Comparison of ENCODE assay signal across 13 cellular contexts in the genomic region with DNA sequence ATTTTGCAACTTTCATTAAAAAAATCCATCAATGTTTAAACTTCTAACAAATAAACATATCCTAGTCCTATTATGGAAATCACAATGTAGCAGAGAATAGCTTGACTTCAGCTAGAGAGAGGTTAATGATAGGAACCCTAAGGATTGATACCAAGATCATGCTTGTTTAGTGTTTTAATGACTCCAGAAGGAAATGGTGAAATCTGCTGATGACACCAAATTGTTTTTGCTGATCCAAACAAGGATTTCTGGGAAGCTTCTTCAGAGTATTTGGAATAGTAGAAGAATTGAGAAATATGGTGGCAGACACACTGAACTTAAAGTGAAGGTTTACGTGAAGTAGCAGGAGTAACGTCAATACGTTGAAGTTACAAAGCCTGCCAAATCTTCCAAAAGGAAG.
DNase-seq lines count a peak whose midpoint lies in the region; ATAC-seq, FAIRE-seq and TF ChIP-seq lines count a peak whose summit lies in the region.
"Had no signal": no experiment of that assay in that cellular context is flagged by ENCODE, and none has a peak within 500 bp of the region (broad histone marks: within the 10 kb centered on the region; RNA-seq: fewer than 3 reads in every experiment).

No MANE protein-coding gene starts in this region.

- H3K9me3 ChIP-seq in GM23248 (ENCODE audit: low read depth): no peaks in the 10 kb centered on the region
- H3K9me3 ChIP-seq in K562 (replicated peaks; ENCODE audit: control insufficient read depth, insufficient read depth, low read depth, low read length): no peaks in the 10 kb centered on the region
- no peaks in the 10 kb centered on the region for H3K9me3 ChIP-seq in naive thymus-derived CD4-positive, alpha-beta T cell (ENCODE audit: control insufficient read depth in 2 of 3, low read length in 3 of 3)

- CTCF ChIA-PET in K562 (lab: Yijun Ruan, JAX; ENCODE audit: low intra/inter-chr PET ratio): no interaction called here
- CTCF ChIA-PET in naive thymus-derived CD4-positive, alpha-beta T cell (lab: Charles Lee): interaction anchor here (0.7 kb wide), 2 partner anchors 100 to 846 kb away, joined by 3 to 4 read pairs; no protein-coding TSS in a partner anchor

- peak; percentile 24 for DNase-seq in GM23248
- no peak for DNase-seq in K562 (ENCODE audit: extremely low read depth in 1 of 4, low spot score in 3 of 4)
- peak; percentile 52 for DNase-seq in skeletal muscle cell (ENCODE audit: low read depth)
- no peak for DNase-seq in activated naive CD4-positive, alpha-beta T cell (lab: John Stamatoyannopoulos, UW)
- DNase-seq in NCI-H1092 treated with DMSO at 0.1 percent for 48 hours (lab: John Stamatoyannopoulos, UW): no peak
- DNase-seq in naive thymus-derived CD4-positive, alpha-beta T cell: no peak
- DNase-seq: EL, NCI-H2107, RPMI8226, WERI-Rb-1 had no signal

- H2AFZ ChIP-seq in GM23248: peak overlapping the region; percentile 47
- H2AFZ ChIP-seq in K562 (ENCODE audit: low read depth, low read length): no peak overlapping the region

- H3K4me3 ChIP-seq in GM23248 (peak overlapping the region; percentile 43), K562 (no peak overlapping the region), skeletal muscle cell (ENCODE audit: low read depth, low read length) (no peak overlapping the region)
- H3K4me3 ChIP-seq in naive thymus-derived CD4-positive, alpha-beta T cell (ENCODE audit: low read length): no peak overlapping the region

- H3K36me3 ChIP-seq in GM23248 (ENCODE audit: low read depth): no peaks in the 10 kb centered on the region
- H3K36me3 ChIP-seq in K562 (ENCODE audit: control insufficient read depth, insufficient read depth, low read length): no peaks in the 10 kb centered on the region
- no peaks in the 10 kb centered on the region for H3K36me3 ChIP-seq in naive thymus-derived CD4-positive, alpha-beta T cell (ENCODE audit: control insufficient read depth in 2 of 3, insufficient read depth in 3 of 3, low read length in 3 of 3)
- H3K36me3 ChIP-seq: WERI-Rb-1 had no signal

- ATAC-seq in K562 (no peak), GM18873 (IDR thresholded peaks at IDR 0.05; ENCODE audit: low FRiP score, unreplicated experiment) (no peak)
- no peak for ATAC-seq in naive thymus-derived CD4-positive, alpha-beta T cell
- ATAC-seq: natural killer cell treated with Interleukin-12 subunit alpha and Interleukin-12 subunit beta and Interleukin-15 and Interleukin-18, amount 100 ng/mL, for 72 hours had no signal

- no peak for TF ChIP-seq POLR2A in K562 (conservative IDR thresholded peaks at IDR 0.05)

- in situ Hi-C loops in GM23248 (cut with MboI): loop anchor here (10.0 kb wide), 2 partner anchors 302 to 882 kb away; no protein-coding TSS in a partner anchor
- in situ Hi-C loops in K562 (cut with MboI): loop anchor here (10.0 kb wide), 1 partner anchor 302 kb away; no protein-coding TSS in a partner anchor

- no peak for FAIRE-seq in K562 (lab: Jason Lieb, UNC)

- H4K20me1 ChIP-seq in GM23248 (ENCODE audit: insufficient read depth) (no peaks in the 10 kb centered on the region), K562 (replicated peaks; ENCODE audit: control insufficient read depth, insufficient read depth, low read length) (0 out of 2 replicates have a peak, but pooled peaks cover 3% of the 10 kb centered on the region)

- H3K9ac ChIP-seq in GM23248 (peak overlapping the region; percentile 48), K562 (ENCODE audit: insufficient read depth in 1 of 2, low read depth in 2 of 2, low read length in 2 of 2) (no peak overlapping the region)

- H3K27ac Mint-ChIP-seq in naive thymus-derived CD4-positive, alpha-beta T cell: no peak overlapping the region
- H3K27ac Mint-ChIP-seq: natural killer cell treated with Interleukin-12 subunit alpha and Interleukin-12 subunit beta and Interleukin-15 and Interleukin-18, amount 100 ng/mL, for 72 hours had no signal

- 19 to 37% methylated on average over 3 of the region's 3 CpGs for WGBS in GM23248 (ENCODE audit: low coverage in 1 of 2, low lambda C conversion rate in 2 of 2, missing lambda C conversion rate in 2 of 2), 2 experiments
- WGBS in K562 (ENCODE audit: insufficient coverage, low coverage, missing lambda C conversion rate): 60% methylated on average over 3 of the region's 3 CpGs

- no peak for TF ChIP-seq EP300 in K562 (IDR thresholded peaks at IDR 0.05; ENCODE audit: low read length)

- no TSS peak for BruUV-seq in K562 (replicated peaks; lab: Mats Ljungman, UMichigan)

- H3K9me1 ChIP-seq in K562 (ENCODE audit: control insufficient read depth, insufficient read depth, low read length): no peaks in the 10 kb centered on the region

- H3K27me3 Mint-ChIP-seq in naive thymus-derived CD4-positive, alpha-beta T cell: no peaks in the 10 kb centered on the region
- H3K27me3 Mint-ChIP-seq: natural killer cell treated with Interleukin-12 subunit alpha and Interleukin-12 subunit beta and Interleukin-15 and Interleukin-18, amount 100 ng/mL, for 72 hours had no signal

- H3K4me1 Mint-ChIP-seq in naive thymus-derived CD4-positive, alpha-beta T cell: peaks cover 0 to 3% (median 0%) of the 10 kb centered on the region in 7 donors

- TF ChIP-seq CTCF in K562 (IDR thresholded peaks at IDR 0.05 in 2 of 3, conservative IDR thresholded peaks at IDR 0.05 in 1 of 3; ENCODE audit: insufficient read depth in 2 of 3, low read depth in 1 of 3, low read length in 3 of 3): no peak

- POLR2A ChIA-PET in K562 (lab: Yijun Ruan, JAX): interaction anchor here (0.7 kb wide), 1 partner anchor 687 kb away, joined by 3 read pairs; no protein-coding TSS in a partner anchor
- POLR2A ChIA-PET in naive thymus-derived CD4-positive, alpha-beta T cell (lab: Charles Lee): no interaction called here

- intact Hi-C loops in K562 (cut with micrococcal nuclease): loop anchor here (5.0 kb wide), 2 partner anchors 305 to 875 kb away; no protein-coding TSS in a partner anchor
- intact Hi-C loops in naive thymus-derived CD4-positive, alpha-beta T cell (cut with micrococcal nuclease): loop anchor here in 1 of 2 donors (5.0 kb wide), 1 partner anchor 310 kb away; no protein-coding TSS in a partner anchor

- H3K9me3 Mint-ChIP-seq in naive thymus-derived CD4-positive, alpha-beta T cell: no peaks in the 10 kb centered on the region
- H3K9me3 Mint-ChIP-seq: natural killer cell treated with Interleukin-12 subunit alpha and Interleukin-12 subunit beta and Interleukin-15 and Interleukin-18, amount 100 ng/mL, for 72 hours had no signal

- H3K4me1 ChIP-seq in GM23248 (ENCODE audit: insufficient read depth) (peaks cover 39% of the 10 kb centered on the region), K562 (replicated peaks in 1 of 2; ENCODE audit: control insufficient read depth in 2 of 2, insufficient read depth in 2 of 2, low read length in 2 of 2) (no peaks in the 10 kb centered on the region)
- H3K4me1 ChIP-seq in naive thymus-derived CD4-positive, alpha-beta T cell (ENCODE audit: control insufficient read depth in 2 of 2, insufficient read depth in 2 of 2, low read length in 2 of 2): no peaks in the 10 kb centered on the region

- no peak for TF ChIP-seq RAD21 in K562 (CRISPR knock-in tag; conservative IDR thresholded peaks at IDR 0.05 in 1 of 2, IDR thresholded peaks at IDR 0.05 in 1 of 2)

- H3K9me2 ChIP-seq in GM23248 (ENCODE audit: insufficient read depth): no peaks in the 10 kb centered on the region

- no peak overlapping the region for H3K4me3 Mint-ChIP-seq in naive thymus-derived CD4-positive, alpha-beta T cell
- H3K4me3 Mint-ChIP-seq: natural killer cell treated with Interleukin-12 subunit alpha and Interleukin-12 subunit beta and Interleukin-15 and Interleukin-18, amount 100 ng/mL, for 72 hours had no signal

- peaks cover 4% of the 10 kb centered on the region; the same call in 1 of the 2 replicates for H3K79me2 ChIP-seq in GM23248 (ENCODE audit: insufficient read depth)
- H3K79me2 ChIP-seq in K562 (ENCODE audit: control insufficient read depth, insufficient read depth, low read length): no peaks in the 10 kb centered on the region

- peaks cover 28% of the 10 kb centered on the region for H3F3A ChIP-seq in GM23248 (ENCODE audit: insufficient read depth)

- H3K27ac ChIP-seq in GM23248 (peak overlapping the region; percentile 69), K562 (ENCODE audit: extremely low read depth, low read depth, low read length) (no peak overlapping the region), layer of hippocampus (ENCODE audit: low read depth, low read length) (peak overlapping the region; percentile 58)
- H3K27ac ChIP-seq in naive thymus-derived CD4-positive, alpha-beta T cell (ENCODE audit: low read depth, low read length): no peak overlapping the region
- H3K27ac ChIP-seq: WERI-Rb-1 had no signal

- H3K36me3 Mint-ChIP-seq in naive thymus-derived CD4-positive, alpha-beta T cell: no peaks in the 10 kb centered on the region
- H3K36me3 Mint-ChIP-seq: natural killer cell treated with Interleukin-12 subunit alpha and Interleukin-12 subunit beta and Interleukin-15 and Interleukin-18, amount 100 ng/mL, for 72 hours had no signal

- peak overlapping the region; percentile 68 for H3K4me2 ChIP-seq in GM23248 (ENCODE audit: unreplicated experiment)
- H3K4me2 ChIP-seq in K562 (ENCODE audit: insufficient read depth, low read length): no peak overlapping the region

- no peaks in the 10 kb centered on the region for H3K27me3 ChIP-seq in GM23248 (replicated peaks; ENCODE audit: insufficient read depth)
- no peaks in the 10 kb centered on the region for H3K27me3 ChIP-seq in K562 (ENCODE audit: control insufficient read depth in 2 of 2, insufficient read depth in 2 of 2, low read length in 2 of 2)
- no peaks in the 10 kb centered on the region for H3K27me3 ChIP-seq in layer of hippocampus (ENCODE audit: control insufficient read depth, insufficient read depth, low read length)
- no peaks in the 10 kb centered on the region for H3K27me3 ChIP-seq in naive thymus-derived CD4-positive, alpha-beta T cell (ENCODE audit: control insufficient read depth in 2 of 2, insufficient read depth in 2 of 2, low read length in 2 of 2)

TF ChIP-seq in K562, 482 proteins besides CTCF, POLR2A, EP300 and RAD21 (continues in another document):
- peak; percentile 14; the same call in 1 of the 2 replicates for TF ChIP-seq C11orf30 (IDR thresholded peaks at IDR 0.05; ENCODE audit: low read depth)
- TF ChIP-seq ZNF316 (IDR thresholded peaks at IDR 0.05): peak; percentile 46
- no peak for TF ChIP-seq TCF7 (IDR thresholded peaks at IDR 0.05; ENCODE audit: borderline replicate concordance)
- TF ChIP-seq NR1H2 (CRISPR knock-in tag; IDR thresholded peaks at IDR 0.05): no peak
- TF ChIP-seq, protein P1, sequence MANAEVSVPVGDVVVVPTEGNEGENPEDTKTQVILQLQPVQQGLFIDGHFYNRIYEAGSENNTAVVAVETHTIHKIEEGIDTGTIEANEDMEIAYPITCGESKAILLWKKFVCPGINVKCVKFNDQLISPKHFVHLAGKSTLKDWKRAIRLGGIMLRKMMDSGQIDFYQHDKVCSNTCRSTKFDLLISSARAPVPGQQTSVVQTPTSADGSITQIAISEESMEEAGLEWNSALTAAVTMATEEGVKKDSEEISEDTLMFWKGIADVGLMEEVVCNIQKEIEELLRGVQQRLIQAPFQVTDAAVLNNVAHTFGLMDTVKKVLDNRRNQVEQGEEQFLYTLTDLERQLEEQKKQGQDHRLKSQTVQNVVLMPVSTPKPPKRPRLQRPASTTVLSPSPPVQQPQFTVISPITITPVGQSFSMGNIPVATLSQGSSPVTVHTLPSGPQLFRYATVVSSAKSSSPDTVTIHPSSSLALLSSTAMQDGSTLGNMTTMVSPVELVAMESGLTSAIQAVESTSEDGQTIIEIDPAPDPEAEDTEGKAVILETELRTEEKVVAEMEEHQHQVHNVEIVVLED (CRISPR knock-in tag; IDR thresholded peaks at IDR 0.05): no peak

Comparison
In these comparisons a context has a peak if more than half of its experiments do, and no peak if none do; other contexts are left out.
1. DNase-seq: peak in GM23248 (single experiment) and skeletal muscle cell (single experiment); none in K562 (0 of 4), activated naive CD4-positive, alpha-beta T cell (0 of 4), NCI-H1092 treated with DMSO at 0.1 percent for 48 hours (single experiment) and naive thymus-derived CD4-positive, alpha-beta T cell (0 of 9).
2. H3K27ac ChIP-seq: peak in GM23248 (single experiment) and layer of hippocampus (single experiment); none in K562 (single experiment) and naive thymus-derived CD4-positive, alpha-beta T cell (single experiment).